ENCODE assay signal across 13 cellular contexts in genomic region chr22:47160141-47160541, GRCh38.
A peak's percentile ranks its signal among the peaks of the same experiment; 100 is the strongest.
DNase-seq lines count a peak whose midpoint lies in the region; FAIRE-seq and TF ChIP-seq lines count a peak whose summit lies in the region.
"Had no signal": no experiment of that assay in that cellular context is flagged by ENCODE, and none has a peak within 500 bp of the region (broad histone marks: within the 10 kb centered on the region; RNA-seq: fewer than 3 reads in every experiment).

No MANE protein-coding gene starts in this region.

- H3K4me3 ChIP-seq in BLaER1 (no peak overlapping the region), kidney (ENCODE audit: low read length in 2 of 2) (no peak overlapping the region), spleen (no peak overlapping the region)
- H3K4me3 ChIP-seq in BLaER1 treated with 17β-estradiol and CSF1 and Interleukin-3, amounts not matched to agents 10 nM and 100 nM, result no peak overlapping the region
- H3K4me3 ChIP-seq: A549, GM23338 had no signal

- H3K27ac ChIP-seq in BLaER1 (no peak overlapping the region), kidney (ENCODE audit: low read depth in 2 of 2, low read length in 2 of 2) (no peak overlapping the region), spleen (no peak overlapping the region)
- H3K27ac ChIP-seq in BLaER1 treated with 17β-estradiol and CSF1 and Interleukin-3, amounts not matched to agents 10 nM and 100 nM, result no peak overlapping the region
- H3K27ac ChIP-seq: A549, HL-60 had no signal

- TF ChIP-seq CTCF in kidney (IDR thresholded peaks at IDR 0.05; ENCODE audit: borderline replicate concordance, extremely low read depth, insufficient read depth) (no peak), spleen (IDR thresholded peaks at IDR 0.05 in 8 of 11, conservative IDR thresholded peaks at IDR 0.05 in 3 of 11) (no peak)

- H3K9ac ChIP-seq in BLaER1 (no peak overlapping the region), kidney (ENCODE audit: low read length in 2 of 2) (no peak overlapping the region)
- H3K9ac ChIP-seq in BLaER1 treated with 17β-estradiol and CSF1 and Interleukin-3, amounts not matched to agents 10 nM and 100 nM, result no peak overlapping the region

- peaks cover 16% of the 10 kb centered on the region for H3K36me3 ChIP-seq in BLaER1
- H3K36me3 ChIP-seq in BLaER1 treated with 17β-estradiol and CSF1 and Interleukin-3, amounts not matched to agents 10 nM and 100 nM, result peaks cover 0 to 70% (median 9%) of the 10 kb centered on the region in 11 experiments; a peak in 13 of 22 replicates
- peaks cover 0 to 4% of the 10 kb centered on the region in 2 donors for H3K36me3 ChIP-seq in kidney (ENCODE audit: control insufficient read depth in 1 of 2, insufficient read depth in 2 of 2, low read length in 2 of 2)
- H3K36me3 ChIP-seq in spleen, result peaks cover 0 to 83% (median 7%) of the 10 kb centered on the region in 6 donors
- H3K36me3 ChIP-seq: BE2C had no signal

- H4K20me1 ChIP-seq in BLaER1, result peaks cover 95% of the 10 kb centered on the region
- H4K20me1 ChIP-seq in BLaER1 treated with 17β-estradiol and CSF1 and Interleukin-3, amounts not matched to agents 10 nM and 100 nM, result peaks cover 55 to 97% (median 81%) of the 10 kb centered on the region in 11 experiments

- DNase-seq in kidney (peak; percentile 63), spleen (peak; percentile 76), NCI-H146 (lab: John Stamatoyannopoulos, UW) (no peak), NCI-H82 treated with DMSO at 0.1 percent for 48 hours (lab: John Stamatoyannopoulos, UW; ENCODE audit: unreplicated experiment) (no peak)
- DNase-seq: CD4-positive, CD25-positive, alpha-beta regulatory T cell; H7 had no signal

- peaks cover 45% of the 10 kb centered on the region for H3K4me1 ChIP-seq in BLaER1
- peaks cover 20 to 46% (median 39%) of the 10 kb centered on the region in 10 experiments for H3K4me1 ChIP-seq in BLaER1 treated with 17β-estradiol and CSF1 and Interleukin-3, amounts not matched to agents 10 nM and 100 nM
- H3K4me1 ChIP-seq in kidney (ENCODE audit: control insufficient read depth in 1 of 2, insufficient read depth in 1 of 2, low read depth in 1 of 2, low read length in 2 of 2), result no peaks in the 10 kb centered on the region
- H3K4me1 ChIP-seq in spleen, result peaks cover 0 to 20% (median 10%) of the 10 kb centered on the region in 6 donors
- H3K4me1 ChIP-seq: A549, BE2C had no signal

- no peak for FAIRE-seq in kidney (lab: Jason Lieb, UNC)
- FAIRE-seq: A549, GM18507 had no signal

- WGBS in spleen, 5 donors, result 86 to 96% (median 95%) methylated on average over 7 to 18 of the region's 18 CpGs

- H3K4me2 ChIP-seq in BLaER1, result peak overlapping the region; percentile 68
- H3K4me2 ChIP-seq in BLaER1 treated with 17β-estradiol and CSF1 and Interleukin-3, amounts not matched to agents 10 nM and 100 nM, result peak overlapping the region in 9 of 11 experiments; percentile 12 to 78 (median 65); a peak in 15 of 22 replicates
- H3K4me2 ChIP-seq: A549, GM23338 had no signal

- TF ChIP-seq POLR2A in spleen (IDR thresholded peaks at IDR 0.05), result no peak

- intact Hi-C loops in kidney (cut with DNase I), result no loop called here
- intact Hi-C loops in spleen (cut with DNase I; ENCODE audit: low total_unique reads), result no loop called here

- no peaks in the 10 kb centered on the region for H3K9me3 ChIP-seq in BLaER1
- H3K9me3 ChIP-seq in BLaER1 treated with 17β-estradiol and CSF1 and Interleukin-3, amounts not matched to agents 10 nM and 100 nM (replicated peaks in 1 of 11), result no peaks in the 10 kb centered on the region
- H3K9me3 ChIP-seq in kidney (ENCODE audit: control insufficient read depth in 1 of 2, low read length in 2 of 2), result no peaks in the 10 kb centered on the region
- no peaks in the 10 kb centered on the region for H3K9me3 ChIP-seq in spleen
- H3K9me3 ChIP-seq: A549, BE2C had no signal

- H3K27me3 ChIP-seq in BLaER1 (peaks cover 20% of the 10 kb centered on the region; the same call in 1 of the 2 replicates), spleen (replicated peaks in 1 of 7) (no peaks in the 10 kb centered on the region)
- peaks cover 10 to 28% (median 23%) of the 10 kb centered on the region in 11 experiments; a peak in 21 of 22 replicates for H3K27me3 ChIP-seq in BLaER1 treated with 17β-estradiol and CSF1 and Interleukin-3, amounts not matched to agents 10 nM and 100 nM
- H3K27me3 ChIP-seq: BE2C had no signal

Comparison
In these comparisons a context has a peak if more than half of its experiments do, and no peak if none do; other contexts are left out.
1. DNase-seq: peak in kidney (single experiment) and spleen (single experiment); none in NCI-H146 (single experiment) and NCI-H82 treated with DMSO at 0.1 percent for 48 hours (single experiment).